Comparison of ENCODE assay signal across 1 cellular context in the genomic region with DNA sequence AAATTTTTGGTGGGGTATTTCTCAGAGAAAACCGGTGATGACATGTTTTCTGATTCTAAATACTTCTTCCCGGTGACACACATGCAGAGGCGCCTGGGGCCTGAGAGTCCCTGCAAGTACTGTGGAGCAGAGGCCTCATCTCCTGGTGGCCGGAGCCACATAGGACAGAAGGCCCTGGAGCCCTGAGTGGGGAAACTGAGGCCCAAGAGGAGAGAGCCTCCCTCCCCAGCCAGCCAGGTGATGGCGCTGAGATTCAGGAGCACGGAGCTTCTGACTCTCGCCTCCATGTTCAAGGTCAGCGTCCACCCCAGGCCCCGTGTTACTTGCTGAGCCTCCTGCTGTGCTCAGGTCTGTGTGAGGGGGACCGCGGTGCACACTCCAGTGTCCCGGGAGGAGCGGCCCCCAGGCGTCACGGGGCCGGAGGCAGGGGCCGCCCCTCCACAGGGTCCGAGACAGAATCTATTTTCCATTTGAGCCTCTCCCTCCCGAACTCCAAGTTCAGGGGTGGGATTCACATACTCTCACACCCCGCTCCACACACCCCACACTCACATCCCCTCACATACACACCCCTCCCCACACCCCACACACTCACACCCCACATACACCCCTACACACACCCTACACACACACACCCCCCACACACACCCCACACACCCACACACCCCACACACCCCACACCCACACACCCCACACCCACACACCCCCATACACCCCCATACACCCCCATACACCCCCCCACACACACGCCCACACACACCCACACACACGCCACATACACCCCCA.
TF ChIP-seq lines count a peak whose summit lies in the region.

No MANE protein-coding gene starts in this region.

TF ChIP-seq in IMR-90, 13 proteins besides CTCF, POLR2A, EP300 and RAD21:
- TF ChIP-seq CHD1 (IDR thresholded peaks at IDR 0.05; ENCODE audit: low read depth, low read length) (no peak), MAZ (IDR thresholded peaks at IDR 0.05; ENCODE audit: borderline replicate concordance, low read depth, low read length) (no peak), RFX5 (IDR thresholded peaks at IDR 0.05; ENCODE audit: low read depth, low read length) (no peak)
